Comparison of ENCODE assay signal across 7 cellular contexts in genomic region chr20:61263084-61263695, GRCh38. TPM values are rescaled to one million over a fixed set of nuclear protein-coding genes. Genes with fewer than 3 reads are reported as not detected.
A peak's percentile ranks its signal among the peaks of the same experiment; 100 is the strongest.
DNase-seq lines count a peak whose midpoint lies in the region; TF ChIP-seq lines count a peak whose summit lies in the region.

No MANE protein-coding gene starts in this region.

- POLR2A ChIA-PET in RWPE1 (lab: Yijun Ruan, JAX; ENCODE audit: low non-redundant PET): no interaction called here

- CTCF ChIA-PET in RWPE1 (lab: Yijun Ruan, JAX): interaction anchor here (0.5 to 2.7 kb wide), 12 partner anchors 10 to 1824 kb away, joined by 3 to 28 read pairs (median 4); partner anchors contain the start of gene CDH4

- no peaks in the 10 kb centered on the region for H3K4me1 ChIP-seq in prostate gland (replicated peaks)
- no peaks in the 10 kb centered on the region for H3K4me1 ChIP-seq in ovary (ENCODE audit: insufficient read depth)

- intact Hi-C loops in prostate gland (cut with DNase I) (no loop called here), ovary (cut with DNase I) (no loop called here)

- H3K27me3 ChIP-seq in prostate gland (replicated peaks; ENCODE audit: insufficient read depth) (no peaks in the 10 kb centered on the region), ovary (no peaks in the 10 kb centered on the region)

- no peak for TF ChIP-seq POLR2A in prostate gland (IDR thresholded peaks at IDR 0.05)
- no peak for TF ChIP-seq POLR2A in ovary (IDR thresholded peaks at IDR 0.05)

- TF ChIP-seq EP300 in ovary (IDR thresholded peaks at IDR 0.05): no peak

- no peaks in the 10 kb centered on the region for H3K36me3 ChIP-seq in prostate gland
- no peaks in the 10 kb centered on the region for H3K36me3 ChIP-seq in ovary

- DNase-seq in RWPE1 (ENCODE audit: low spot score): no peak
- DNase-seq in effector CD8-positive, alpha-beta T cell (lab: John Stamatoyannopoulos, UW): peak; percentile 3
- no peak for DNase-seq in prostate gland (ENCODE audit: low spot score)
- DNase-seq in epidermal melanocyte (ENCODE audit: insufficient read length, low spot score): no peak
- DNase-seq in ovary: no peak
- DNase-seq in NCI-H345 treated with DMSO at 0.1 percent for 48 hours (lab: John Stamatoyannopoulos, UW; ENCODE audit: unreplicated experiment): no peak

- peak; percentile 59 for TF ChIP-seq CTCF in GM12874 (IDR thresholded peaks at IDR 0.05; ENCODE audit: insufficient read depth, low read depth, low read length)
- TF ChIP-seq CTCF in RWPE1 (conservative IDR thresholded peaks at IDR 0.05; ENCODE audit: low read depth): peak; percentile 90
- peak; percentile 45 to 66 (median 54) for TF ChIP-seq CTCF in prostate gland (IDR thresholded peaks at IDR 0.05)
- no peak for TF ChIP-seq CTCF in ovary (IDR thresholded peaks at IDR 0.05)

- H3K9me3 ChIP-seq in prostate gland (no peaks in the 10 kb centered on the region), ovary (no peaks in the 10 kb centered on the region)

- no peak overlapping the region for H3K4me3 ChIP-seq in prostate gland
- no peak overlapping the region for H3K4me3 ChIP-seq in ovary

- H3K27ac ChIP-seq in RWPE1 (no peak overlapping the region), prostate gland (no peak overlapping the region), ovary (no peak overlapping the region)

- 35% methylated on average over 10 of the region's 10 CpGs for WGBS in prostate gland
- WGBS in ovary, 3 donors: 37 to 40% (median 38%) methylated on average over 10 of the region's 10 CpGs

RNA-seq across cellular contexts. Expression of gene CDH4, which starts 11.1 kb away (rescaled TPM):
- total RNA-seq in prostate gland (1 to 10 TPM in 1 of 2 donors, under 1 TPM in 1; 0.05 to 2.2 TPM), ovary (1 to 10 TPM in 2 of 7 donors, under 1 TPM in 5; 0.15 to 4.4 (median 0.45) TPM)
- under 1 TPM; 0.12 to 0.22 TPM for polyA plus RNA-seq in ovary

Comparison
In these comparisons a context has a peak if more than half of its experiments do, and no peak if none do; other contexts are left out.
1. CTCF ChIP-seq: peak in GM12874 (single experiment), RWPE1 (single experiment) and prostate gland (4 of 4); none in ovary (0 of 3).